Comparison of ENCODE assay signal across 8 cellular contexts in genomic region chr5:58459860-58460726, GRCh38. TPM values are rescaled to one million over a fixed set of nuclear protein-coding genes. Genes with fewer than 3 reads are reported as not detected.
DNase-seq lines count a peak whose midpoint lies in the region; ATAC-seq and TF ChIP-seq lines count a peak whose summit lies in the region.

Gene PLK2, minus strand, starts transcription at chr5:58460086. Its CDS starts 127 bp downstream, at chr5:58459959.

- H3K27me3 Mint-ChIP-seq in activated B cell treated with CpG ODN at 0.5 μM for 24 hours: no peaks in the 10 kb centered on the region

- H3K4me3 Mint-ChIP-seq in activated B cell treated with CpG ODN at 0.5 μM for 24 hours: peak within 1 kb of the TSS; percentile 89

- peak within 1 kb of the TSS; percentile 93 for H3K27ac ChIP-seq in caudate nucleus (ENCODE audit: low read depth, low read length)

- intact Hi-C loops in activated B cell treated with CpG ODN at 0.5 μM for 24 hours (cut with micrococcal nuclease): loop anchor here (1.0 to 5.0 kb wide), 13 partner anchors 30 to 1559 kb away; partner anchors contain the start of gene MIER3

- in situ Hi-C loops in GM13976 (cut with MboI; ENCODE audit: low sequenced_read_pairs, unreplicated experiment): loop anchor here (10.0 to 25.0 kb wide), 3 partner anchors 675 to 1165 kb away; no protein-coding TSS in a partner anchor

- CTCF ChIA-PET in activated B cell treated with CpG ODN at 0.5 μM for 24 hours (lab: Charles Lee): interaction anchor here (1.0 to 6.6 kb wide), 19 partner anchors 10 to 1191 kb away, joined by 3 to 81 read pairs (median 5); partner anchors contain the start of gene RAB3C

- peaks cover 16% of the 10 kb centered on the region for H3K4me1 Mint-ChIP-seq in activated B cell treated with CpG ODN at 0.5 μM for 24 hours

- no peaks in the 10 kb centered on the region for H3K9me3 Mint-ChIP-seq in activated B cell treated with CpG ODN at 0.5 μM for 24 hours

- H3K36me3 Mint-ChIP-seq in activated B cell treated with CpG ODN at 0.5 μM for 24 hours (ENCODE audit: low read depth): peaks cover 12% of the 10 kb centered on the region

- POLR2A ChIA-PET in activated B cell treated with CpG ODN at 0.5 μM for 24 hours (lab: Charles Lee): interaction anchor here (0.8 to 2.0 kb wide), 8 partner anchors 27 to 1551 kb away, joined by 3 to 7 read pairs (median 4); partner anchors contain the start of genes GAPT, RAB3C and SETD9

- peak; percentile 83 for ATAC-seq in HG02610 (IDR thresholded peaks at IDR 0.05; ENCODE audit: unreplicated experiment)
- peak; percentile 81 for ATAC-seq in activated B cell treated with CpG ODN at 0.5 μM for 24 hours (ENCODE audit: low read depth)

- TF ChIP-seq CTCF in GM13976 (IDR thresholded peaks at IDR 0.05; ENCODE audit: borderline replicate concordance, control extremely low read depth, extremely low read depth, insufficient read depth, missing control alignments) (peak; percentile 25), activated B cell treated with CpG ODN at 0.5 μM for 24 hours (IDR thresholded peaks at IDR 0.05) (no peak)

- peak; percentile 85 for DNase-seq in GM13976 (ENCODE audit: low spot score)
- peak; percentile 83 for DNase-seq in NCI-H146 (lab: John Stamatoyannopoulos, UW)
- peak; percentile 97 for DNase-seq in activated B cell treated with CpG ODN at 0.5 μM for 24 hours
- peak; percentile 59 to 98 (median 93) for DNase-seq in caudate nucleus (lab: John Stamatoyannopoulos, UW)
- DNase-seq in iris pigment epithelial cell (ENCODE audit: low read depth): peak; percentile 94
- DNase-seq in stimulated activated CD4-positive, alpha-beta T cell treated with anti-CD3 and anti-CD28 coated beads, Interleukin-12 subunit alpha, Interleukin-12 subunit beta, amount 100 ng/mL, for 24 hours (ENCODE audit: low read depth in 2 of 2): peak; percentile 78 to 80
- DNase-seq in NK-92 (lab: John Stamatoyannopoulos, UW; ENCODE audit: unreplicated experiment): no peak

- peak within 1 kb of the TSS; percentile 83 for H3K27ac Mint-ChIP-seq in activated B cell treated with CpG ODN at 0.5 μM for 24 hours

RNA-seq across cellular contexts. Expression of gene PLK2, which starts in this region (rescaled TPM):
- 10.4 and 10.9 TPM in 2 replicates for total RNA-seq in activated B cell treated with CpG ODN at 0.5 μM for 24 hours
